Comparison of ENCODE assay signal across 8 cellular contexts in the genomic region with DNA sequence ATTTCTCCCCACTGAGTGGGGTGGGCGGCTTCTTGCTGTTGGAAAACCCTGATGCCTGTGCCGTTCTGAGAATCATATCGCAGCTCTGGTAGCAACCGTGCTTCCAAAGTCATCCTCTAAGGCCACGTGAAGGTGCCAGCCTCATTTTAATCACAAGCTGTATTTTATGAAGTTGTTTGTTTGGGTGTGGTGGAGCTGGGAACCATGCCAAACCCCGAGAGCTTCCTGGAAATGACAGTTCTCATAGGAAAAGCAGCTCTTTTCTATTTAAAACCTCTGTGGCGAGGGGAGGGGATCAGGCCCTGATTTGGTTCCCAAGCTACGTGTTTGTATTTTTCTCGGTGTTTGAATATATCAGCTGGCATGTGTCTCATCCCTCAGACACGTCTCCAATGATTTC. TPM values are rescaled to one million over a fixed set of nuclear protein-coding genes. Genes with fewer than 3 reads are reported as not detected.
DNase-seq lines count a peak whose midpoint lies in the region; ATAC-seq and TF ChIP-seq lines count a peak whose summit lies in the region.

No MANE protein-coding gene starts in this region.

- H3K4me3 ChIP-seq in esophagus (ENCODE audit: low read depth in 1 of 2, low read length in 2 of 2), result no peak overlapping the region
- no peak overlapping the region for H3K4me3 ChIP-seq in parathyroid adenoma (ENCODE audit: low read depth, low read length)

- 10 to 11% methylated on average over 10 of the region's 10 CpGs for WGBS in esophagus, 2 donors

- ATAC-seq in GM18517 (IDR thresholded peaks at IDR 0.05; ENCODE audit: unreplicated experiment) (no peak), HG02840 (IDR thresholded peaks at IDR 0.05; ENCODE audit: low FRiP score, unreplicated experiment) (no peak), GM18858 (IDR thresholded peaks at IDR 0.05; ENCODE audit: unreplicated experiment) (no peak)

- H3K9ac ChIP-seq in parathyroid adenoma, result no peak overlapping the region

- DNase-seq in DMS153 (lab: John Stamatoyannopoulos, UW), result peak; percentile 90
- peak; percentile 49 for DNase-seq in NCI-H226
- peak; percentile 42 for DNase-seq in activated T-cell treated with anti-CD3 and anti-CD28 coated beads for 1 hour (ENCODE audit: low read depth)

- no peak overlapping the region for H3K4me2 ChIP-seq in parathyroid adenoma (ENCODE audit: low read length)

- H3K36me3 ChIP-seq in esophagus (ENCODE audit: control insufficient read depth in 2 of 2, insufficient read depth in 2 of 2, low read length in 1 of 2) (peaks cover 2 to 5% of the 10 kb centered on the region in 2 donors), parathyroid adenoma (ENCODE audit: control insufficient read depth, insufficient read depth, low read length) (no peaks in the 10 kb centered on the region)

- TF ChIP-seq CTCF in parathyroid adenoma (IDR thresholded peaks at IDR 0.05), result no peak

- H3K27me3 ChIP-seq in esophagus (ENCODE audit: control insufficient read depth in 1 of 2, insufficient read depth in 2 of 2, low read length in 2 of 2), result no peaks in the 10 kb centered on the region
- H3K27me3 ChIP-seq in parathyroid adenoma (ENCODE audit: control insufficient read depth, insufficient read depth, low read length), result no peaks in the 10 kb centered on the region

- peak overlapping the region; percentile 30 to 75 for H3K27ac ChIP-seq in esophagus (ENCODE audit: low read depth in 2 of 2, low read length in 1 of 2)
- peak overlapping the region; percentile 89 for H3K27ac ChIP-seq in parathyroid adenoma

- peaks cover 2% of the 10 kb centered on the region for H3K79me2 ChIP-seq in parathyroid adenoma

- peaks cover 13 to 22% of the 10 kb centered on the region in 2 donors for H3K4me1 ChIP-seq in esophagus (ENCODE audit: control insufficient read depth in 2 of 2, insufficient read depth in 2 of 2, low read length in 1 of 2)
- H3K4me1 ChIP-seq in parathyroid adenoma, result peaks cover 58% of the 10 kb centered on the region

- H2AFZ ChIP-seq in parathyroid adenoma, result peak overlapping the region; percentile 13

- H3K9me3 ChIP-seq in esophagus (ENCODE audit: control insufficient read depth in 2 of 2, insufficient read depth in 1 of 2, low read depth in 1 of 2, low read length in 1 of 2), result no peaks in the 10 kb centered on the region
- H3K9me3 ChIP-seq in parathyroid adenoma (ENCODE audit: control insufficient read depth, low read length), result no peaks in the 10 kb centered on the region

RNA-seq across cellular contexts. Expression of a gene that starts 21.7 kb away (rescaled TPM):
- polyA plus RNA-seq in esophagus, result 10 to 100 TPM; 12.8 to 14.3 TPM

RNA-seq across cellular contexts. Expression of a gene that starts 21.8 kb away (rescaled TPM):
- polyA plus RNA-seq in esophagus, result 1 to 10 TPM; 4.5 to 5.3 TPM
